Comparison of ENCODE assay signal across 14 cellular contexts in the genomic region with DNA sequence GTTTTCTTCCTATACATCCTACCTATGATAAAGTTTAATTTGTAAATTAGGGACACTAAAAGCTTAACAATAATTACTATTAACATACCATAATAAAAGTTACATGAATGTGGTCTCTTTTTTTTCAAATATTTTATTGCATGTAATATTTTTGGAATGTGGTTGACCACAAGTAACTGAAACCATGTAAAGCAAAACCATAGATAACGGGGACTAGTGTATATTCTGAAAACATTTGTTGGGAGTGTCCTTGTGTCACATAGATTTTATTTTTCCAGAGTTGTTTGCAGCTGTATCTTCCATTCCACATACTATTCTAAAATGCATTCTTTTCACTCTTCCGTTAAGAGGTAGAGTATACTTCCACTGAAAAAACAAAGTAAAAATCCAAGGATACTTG.
"Had no signal": no experiment of that assay in that cellular context is flagged by ENCODE, and none has a peak within 500 bp of the region (broad histone marks: within the 10 kb centered on the region; RNA-seq: fewer than 3 reads in every experiment).

No MANE protein-coding gene starts in this region.

- H3K9me3 ChIP-seq: adrenal gland, breast epithelium, gastrocnemius medialis, thoracic aorta had no signal

- H3K27me3 ChIP-seq: adrenal gland, breast epithelium, gastrocnemius medialis had no signal

- H3K4me1 ChIP-seq: adrenal gland, breast epithelium, gastrocnemius medialis had no signal

- ATAC-seq: gastrocnemius medialis; left ventricle myocardium superior; stimulated activated naive B cell treated with anti-CD40 and anti-IgM and Interleukin-4, amounts not matched to agents 10 μg/mL and 1 μg/mL and 100 μg/mL, for 72 hours had no signal

- H3K36me3 ChIP-seq: adrenal gland, breast epithelium, gastrocnemius medialis, thoracic aorta had no signal

- DNase-seq: activated CD4-positive, alpha-beta T cell treated with anti-CD3 and anti-CD28 coated beads, Interleukin-2, amount 50 U/mL, for 4 hours; activated gamma-delta T cell; adrenal gland; cortex of kidney; erythroblast; gastrocnemius medialis; head of caudate nucleus; left ventricle myocardium superior; retina; stimulated activated naive B cell treated with anti-CD40 and anti-IgM and Interleukin-4, amounts not matched to agents 10 μg/mL and 1 μg/mL and 100 μg/mL, for 72 hours; T1000 had no signal

- H3K4me3 ChIP-seq: adrenal gland, breast epithelium, gastrocnemius medialis, thoracic aorta had no signal

- H3K27ac ChIP-seq: adrenal gland, breast epithelium, gastrocnemius medialis, thoracic aorta, VCaP had no signal
